ENCODE assay signal across 1 cellular context in the genomic region with DNA sequence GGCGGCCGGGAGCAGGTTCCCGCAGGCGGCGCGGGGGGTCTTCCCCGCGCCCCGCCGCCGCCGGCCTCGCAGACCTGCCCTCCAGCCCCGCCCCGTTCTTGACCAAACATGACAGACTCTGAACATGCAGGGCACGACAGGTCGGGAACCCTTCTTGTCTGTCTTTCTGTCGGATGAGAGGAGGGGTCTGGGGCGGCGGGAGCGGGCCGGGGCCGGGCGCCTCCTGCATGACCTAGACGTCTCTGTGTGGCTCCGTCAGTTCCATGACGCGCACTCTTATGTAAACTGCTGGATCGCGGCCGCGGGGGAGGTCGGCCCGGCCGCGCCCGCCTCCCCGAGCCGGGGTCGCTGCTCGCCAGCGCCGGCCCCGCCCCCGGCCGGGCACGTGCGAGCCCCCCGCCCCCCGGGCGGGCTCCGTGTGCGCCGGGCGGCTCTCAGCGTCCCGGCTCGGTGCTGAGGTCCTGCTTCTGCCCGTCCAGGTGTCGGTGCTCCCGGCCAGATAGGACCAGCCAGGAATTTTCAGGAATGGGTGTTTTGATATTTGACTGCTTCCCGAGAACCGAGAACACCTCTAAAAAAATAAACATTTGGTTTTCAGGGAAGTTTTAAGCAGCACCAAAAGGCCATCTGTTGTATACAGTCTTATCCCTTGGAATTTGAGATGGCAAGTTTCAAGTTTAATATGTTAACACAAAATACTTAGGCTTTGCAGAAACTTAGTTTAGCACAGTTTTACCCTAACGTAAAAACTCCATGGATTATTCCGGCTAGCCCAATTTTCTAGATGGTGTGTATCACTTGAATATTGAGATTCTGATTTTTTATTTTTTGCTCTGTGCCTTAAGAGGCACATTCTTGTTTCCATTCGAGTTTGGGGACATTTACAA.
A peak's percentile ranks its signal among the peaks of the same experiment; 100 is the strongest.
TF ChIP-seq lines count a peak whose summit lies in the region.

No MANE protein-coding gene starts in this region.

TF ChIP-seq in HepG2, 621 proteins besides CTCF, POLR2A, EP300 and RAD21 (continued from another document and continues in another):
- TF ChIP-seq CSRNP2 (CRISPR knock-in tag; conservative IDR thresholded peaks at IDR 0.05; ENCODE audit: low read depth) (no peak), ZNF577 (CRISPR knock-in tag; IDR thresholded peaks at IDR 0.05; ENCODE audit: borderline replicate concordance, low read depth) (no peak), RFX3 (CRISPR knock-in tag; IDR thresholded peaks at IDR 0.05) (no peak), SP4 (CRISPR knock-in tag; IDR thresholded peaks at IDR 0.05) (no peak), ZNF24 (IDR thresholded peaks at IDR 0.05) (no peak), ZNF580 (CRISPR knock-in tag; IDR thresholded peaks at IDR 0.05; ENCODE audit: borderline replicate concordance, low read depth) (no peak), ATF7-NPFF (CRISPR knock-in tag; IDR thresholded peaks at IDR 0.05; ENCODE audit: low read depth) (0 out of 2 replicates have a peak, but pooled peaks have one; percentile 5), RARA (CRISPR knock-in tag; IDR thresholded peaks at IDR 0.05) (peak; percentile 68), ZNF367 (CRISPR knock-in tag; IDR thresholded peaks at IDR 0.05; ENCODE audit: borderline replicate concordance) (no peak), MAZ (IDR thresholded peaks at IDR 0.05; ENCODE audit: borderline replicate concordance, low read depth, low read length) (0 out of 2 replicates have a peak, but pooled peaks have one; percentile 56), MAZ (CRISPR knock-in tag; IDR thresholded peaks at IDR 0.05; ENCODE audit: low read depth) (peak; percentile 76; the same call in 1 of the 2 replicates), IRX3 (CRISPR knock-in tag; IDR thresholded peaks at IDR 0.05; ENCODE audit: borderline replicate concordance, low read depth) (no peak), ZBTB43 (CRISPR knock-in tag; conservative IDR thresholded peaks at IDR 0.05) (0 out of 2 replicates have a peak, but pooled peaks have one; percentile 13), REPIN1 (CRISPR knock-in tag; IDR thresholded peaks at IDR 0.05; ENCODE audit: borderline replicate concordance, low read depth) (0 out of 2 replicates have a peak, but pooled peaks have one; percentile 20), ZNF292 (CRISPR knock-in tag; IDR thresholded peaks at IDR 0.05; ENCODE audit: borderline replicate concordance, low read depth) (no peak), SIX1 (CRISPR knock-in tag; IDR thresholded peaks at IDR 0.05; ENCODE audit: borderline replicate concordance) (no peak), ZNF512B (CRISPR knock-in tag; IDR thresholded peaks at IDR 0.05; ENCODE audit: borderline replicate concordance) (no peak), PPARG (CRISPR knock-in tag; conservative IDR thresholded peaks at IDR 0.05) (peak; percentile 49), ZNF382 (CRISPR knock-in tag; IDR thresholded peaks at IDR 0.05; ENCODE audit: borderline replicate concordance) (no peak), NFE2L2 (IDR thresholded peaks at IDR 0.05; ENCODE audit: low read length) (no peak), PRMT3 (CRISPR knock-in tag; IDR thresholded peaks at IDR 0.05; ENCODE audit: borderline replicate concordance, low read depth) (0 out of 2 replicates have a peak, but pooled peaks have one; percentile 57), NCOA1 (CRISPR knock-in tag; IDR thresholded peaks at IDR 0.05) (no peak), EZH2 (conservative IDR thresholded peaks at IDR 0.05; ENCODE audit: low read depth, low read length) (no peak), ZNF839 (CRISPR knock-in tag; IDR thresholded peaks at IDR 0.05; ENCODE audit: borderline replicate concordance) (0 out of 2 replicates have a peak, but pooled peaks have one; percentile 8), HMGXB3 (CRISPR knock-in tag; IDR thresholded peaks at IDR 0.05; ENCODE audit: borderline replicate concordance) (no peak), TEAD3 (CRISPR knock-in tag; optimal IDR thresholded peaks at IDR 0.05; ENCODE audit: borderline replicate concordance) (no peak), GTF3A (CRISPR knock-in tag; conservative IDR thresholded peaks at IDR 0.05) (no peak), NFAT5 (CRISPR knock-in tag; IDR thresholded peaks at IDR 0.05) (no peak)
- TF ChIP-seq, protein P1, sequence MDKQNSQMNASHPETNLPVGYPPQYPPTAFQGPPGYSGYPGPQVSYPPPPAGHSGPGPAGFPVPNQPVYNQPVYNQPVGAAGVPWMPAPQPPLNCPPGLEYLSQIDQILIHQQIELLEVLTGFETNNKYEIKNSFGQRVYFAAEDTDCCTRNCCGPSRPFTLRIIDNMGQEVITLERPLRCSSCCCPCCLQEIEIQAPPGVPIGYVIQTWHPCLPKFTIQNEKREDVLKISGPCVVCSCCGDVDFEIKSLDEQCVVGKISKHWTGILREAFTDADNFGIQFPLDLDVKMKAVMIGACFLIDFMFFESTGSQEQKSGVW (CRISPR knock-in tag; IDR thresholded peaks at IDR 0.05; ENCODE audit: borderline replicate concordance), result no peak
- TF ChIP-seq, protein P2, sequence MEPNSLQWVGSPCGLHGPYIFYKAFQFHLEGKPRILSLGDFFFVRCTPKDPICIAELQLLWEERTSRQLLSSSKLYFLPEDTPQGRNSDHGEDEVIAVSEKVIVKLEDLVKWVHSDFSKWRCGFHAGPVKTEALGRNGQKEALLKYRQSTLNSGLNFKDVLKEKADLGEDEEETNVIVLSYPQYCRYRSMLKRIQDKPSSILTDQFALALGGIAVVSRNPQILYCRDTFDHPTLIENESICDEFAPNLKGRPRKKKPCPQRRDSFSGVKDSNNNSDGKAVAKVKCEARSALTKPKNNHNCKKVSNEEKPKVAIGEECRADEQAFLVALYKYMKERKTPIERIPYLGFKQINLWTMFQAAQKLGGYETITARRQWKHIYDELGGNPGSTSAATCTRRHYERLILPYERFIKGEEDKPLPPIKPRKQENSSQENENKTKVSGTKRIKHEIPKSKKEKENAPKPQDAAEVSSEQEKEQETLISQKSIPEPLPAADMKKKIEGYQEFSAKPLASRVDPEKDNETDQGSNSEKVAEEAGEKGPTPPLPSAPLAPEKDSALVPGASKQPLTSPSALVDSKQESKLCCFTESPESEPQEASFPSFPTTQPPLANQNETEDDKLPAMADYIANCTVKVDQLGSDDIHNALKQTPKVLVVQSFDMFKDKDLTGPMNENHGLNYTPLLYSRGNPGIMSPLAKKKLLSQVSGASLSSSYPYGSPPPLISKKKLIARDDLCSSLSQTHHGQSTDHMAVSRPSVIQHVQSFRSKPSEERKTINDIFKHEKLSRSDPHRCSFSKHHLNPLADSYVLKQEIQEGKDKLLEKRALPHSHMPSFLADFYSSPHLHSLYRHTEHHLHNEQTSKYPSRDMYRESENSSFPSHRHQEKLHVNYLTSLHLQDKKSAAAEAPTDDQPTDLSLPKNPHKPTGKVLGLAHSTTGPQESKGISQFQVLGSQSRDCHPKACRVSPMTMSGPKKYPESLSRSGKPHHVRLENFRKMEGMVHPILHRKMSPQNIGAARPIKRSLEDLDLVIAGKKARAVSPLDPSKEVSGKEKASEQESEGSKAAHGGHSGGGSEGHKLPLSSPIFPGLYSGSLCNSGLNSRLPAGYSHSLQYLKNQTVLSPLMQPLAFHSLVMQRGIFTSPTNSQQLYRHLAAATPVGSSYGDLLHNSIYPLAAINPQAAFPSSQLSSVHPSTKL (CRISPR knock-in tag; IDR thresholded peaks at IDR 0.05), result no peak; the same call in 1 of the 2 replicates
